Comparison of ENCODE assay signal across 10 cellular contexts in genomic region chr3:68306571-68306970, GRCh38.
DNase-seq lines count a peak whose midpoint lies in the region; ATAC-seq, FAIRE-seq and TF ChIP-seq lines count a peak whose summit lies in the region.
"Had no signal": no experiment of that assay in that cellular context is flagged by ENCODE, and none has a peak within 500 bp of the region (broad histone marks: within the 10 kb centered on the region; RNA-seq: fewer than 3 reads in every experiment).

No MANE protein-coding gene starts in this region.

- ATAC-seq in GM21528 (IDR thresholded peaks at IDR 0.05; ENCODE audit: low FRiP score, unreplicated experiment) (no peak), GM18858 (IDR thresholded peaks at IDR 0.05; ENCODE audit: unreplicated experiment) (no peak), GM21786 (IDR thresholded peaks at IDR 0.05; ENCODE audit: unreplicated experiment) (no peak)
- ATAC-seq: gastrocnemius medialis had no signal

- FAIRE-seq in GM12892 (lab: Jason Lieb, UNC) = no peak

- TF ChIP-seq POLR2A in GM12892 (IDR thresholded peaks at IDR 0.05; ENCODE audit: low read depth, low read length) = no peak

- DNase-seq in GM12892 (ENCODE audit: insufficient read length) = peak; percentile 1
- DNase-seq in HuH-7 (ENCODE audit: low spot score) = peak; percentile 1
- peak; percentile 30 for DNase-seq in astrocyte of the hippocampus (ENCODE audit: low read depth, low spot score)
- DNase-seq in myocyte (ENCODE audit: low read depth) = peak; percentile 7
- DNase-seq: caudate nucleus, gastrocnemius medialis, NCI-H1417 treated with DMSO at 0.1 percent for 48 hours had no signal
